13 cellular contexts compared by ENCODE assay signal in genomic region chr22:19868773-19869471, GRCh38. TPM values are rescaled to one million over a fixed set of nuclear protein-coding genes. Genes with fewer than 3 reads are reported as not detected.
A peak's percentile ranks its signal among the peaks of the same experiment; 100 is the strongest.
DNase-seq lines count a peak whose midpoint lies in the region; ATAC-seq, FAIRE-seq and TF ChIP-seq lines count a peak whose summit lies in the region.
"Had no signal": no experiment of that assay in that cellular context is flagged by ENCODE, and none has a peak within 500 bp of the region (broad histone marks: within the 10 kb centered on the region; RNA-seq: fewer than 3 reads in every experiment).

No MANE protein-coding gene starts in this region.

- TF ChIP-seq POLR2A in adrenal gland (IDR thresholded peaks at IDR 0.05): no peak

- H3K4me3 Mint-ChIP-seq in activated CD8-positive, alpha-beta T cell treated with anti-CD3 and anti-CD28 coated beads for 36 hours: no peak overlapping the region
- H3K4me3 Mint-ChIP-seq: effector memory CD8-positive, alpha-beta T cell had no signal

- H3K27me3 ChIP-seq in adrenal gland: no peaks in the 10 kb centered on the region
- H3K27me3 ChIP-seq: vagina had no signal

- 81 to 90% (median 88%) methylated on average over 13 to 23 of the region's 23 CpGs for WGBS in adrenal gland, 4 donors

- peaks cover 4% of the 10 kb centered on the region for H3K4me1 Mint-ChIP-seq in activated CD8-positive, alpha-beta T cell treated with anti-CD3 and anti-CD28 coated beads for 36 hours (ENCODE audit: low read depth)

- H3K9me3 ChIP-seq in adrenal gland (replicated peaks in 1 of 3) (no peaks in the 10 kb centered on the region), kidney (ENCODE audit: control insufficient read depth in 1 of 2, low read length in 2 of 2) (no peaks in the 10 kb centered on the region)
- H3K9me3 ChIP-seq: vagina had no signal

- peaks cover 1% of the 10 kb centered on the region for H3K36me3 Mint-ChIP-seq in activated CD8-positive, alpha-beta T cell treated with anti-CD3 and anti-CD28 coated beads for 36 hours (ENCODE audit: low read depth)

- H3K27ac Mint-ChIP-seq in activated CD8-positive, alpha-beta T cell treated with anti-CD3 and anti-CD28 coated beads for 36 hours: no peak overlapping the region

- CTCF ChIA-PET in activated CD8-positive, alpha-beta T cell treated with anti-CD3 and anti-CD28 coated beads for 36 hours (lab: Charles Lee): interaction anchor here (1.3 to 1.4 kb wide), 2 partner anchors 22 to 41 kb away, joined by 3 to 4 read pairs; no protein-coding TSS in a partner anchor
- CTCF ChIA-PET in HEK293T (lab: Yijun Ruan, JAX): interaction anchor here (1.5 kb wide), 1 partner anchor 13 kb away, joined by 4 read pairs; no protein-coding TSS in a partner anchor

- POLR2A ChIA-PET in activated CD8-positive, alpha-beta T cell treated with anti-CD3 and anti-CD28 coated beads for 36 hours (lab: Charles Lee): interaction anchor here (0.8 kb wide), 1 partner anchor 37 kb away, joined by 3 read pairs; no protein-coding TSS in a partner anchor
- POLR2A ChIA-PET in HEK293T (lab: Yijun Ruan, JAX): no interaction called here

- H3K27ac ChIP-seq in adrenal gland (no peak overlapping the region), kidney (ENCODE audit: low read depth in 2 of 2, low read length in 2 of 2) (no peak overlapping the region)
- H3K27ac ChIP-seq: vagina had no signal

- H3K36me3 ChIP-seq in adrenal gland (replicated peaks in 1 of 2): no peaks in the 10 kb centered on the region
- H3K36me3 ChIP-seq in kidney (ENCODE audit: control insufficient read depth in 1 of 2, insufficient read depth in 2 of 2, low read length in 2 of 2): no peaks in the 10 kb centered on the region
- H3K36me3 ChIP-seq: vagina had no signal

- intact Hi-C loops in adrenal gland (cut with DNase I) (no loop called here), kidney (cut with DNase I) (no loop called here)
- intact Hi-C loops in activated CD8-positive, alpha-beta T cell treated with anti-CD3 and anti-CD28 coated beads for 36 hours (cut with micrococcal nuclease): no loop called here

- H3K9me3 Mint-ChIP-seq in activated CD8-positive, alpha-beta T cell treated with anti-CD3 and anti-CD28 coated beads for 36 hours: no peaks in the 10 kb centered on the region
- H3K9me3 Mint-ChIP-seq: effector memory CD8-positive, alpha-beta T cell had no signal

- H3K4me3 ChIP-seq in adrenal gland: no peak overlapping the region
- H3K4me3 ChIP-seq in kidney (ENCODE audit: low read length in 2 of 2): no peak overlapping the region
- H3K4me3 ChIP-seq: vagina had no signal

- TF ChIP-seq CTCF in adrenal gland (IDR thresholded peaks at IDR 0.05): no peak
- TF ChIP-seq CTCF in kidney (IDR thresholded peaks at IDR 0.05; ENCODE audit: borderline replicate concordance, extremely low read depth, insufficient read depth): no peak
- no peak for TF ChIP-seq CTCF in activated CD8-positive, alpha-beta T cell treated with anti-CD3 and anti-CD28 coated beads for 36 hours (IDR thresholded peaks at IDR 0.05)

- no peaks in the 10 kb centered on the region for H3K4me1 ChIP-seq in adrenal gland (replicated peaks in 1 of 2)
- H3K4me1 ChIP-seq in kidney (ENCODE audit: control insufficient read depth in 1 of 2, insufficient read depth in 1 of 2, low read depth in 1 of 2, low read length in 2 of 2): no peaks in the 10 kb centered on the region

- no peak for ATAC-seq in stimulated activated naive CD8-positive, alpha-beta T cell treated with anti-CD3 and anti-CD28 coated beads, Interleukin-15, Interleukin-2, amounts not matched to agents 100 U/mL and 50 U/mL, for 24 hours
- ATAC-seq in GM19463 (IDR thresholded peaks at IDR 0.05; ENCODE audit: unreplicated experiment): no peak
- ATAC-seq in activated CD8-positive, alpha-beta T cell treated with anti-CD3 and anti-CD28 coated beads for 36 hours: no peak
- ATAC-seq: effector memory CD8-positive, alpha-beta T cell had no signal

- DNase-seq in activated CD4-positive, alpha-beta T cell treated with anti-CD3 and anti-CD28 coated beads for 48 hours: peak; percentile 0
- DNase-seq in activated CD4-positive, alpha-beta T cell treated with anti-CD3 and anti-CD28 coated beads for 4 hours: no peak
- peak in 6 of 7 donors; percentile 2 to 44 (median 12) for DNase-seq in adrenal gland
- peak; percentile 59 for DNase-seq in kidney
- DNase-seq in stimulated activated naive CD8-positive, alpha-beta T cell treated with anti-CD3 and anti-CD28 coated beads, Interleukin-15, Interleukin-2, amounts not matched to agents 100 U/mL and 50 U/mL, for 24 hours: peak; percentile 3
- DNase-seq in activated CD8-positive, alpha-beta T cell treated with anti-CD3 and anti-CD28 coated beads for 36 hours: no peak
- no peak for DNase-seq in HEK293T (ENCODE audit: extremely low spot score)
- DNase-seq: activated CD4-positive, CD25-positive, alpha-beta regulatory T cell treated with anti-CD3 and anti-CD28 coated beads, Interleukin-2, amount 50 U/mL, for 72 hours; DMS79; effector memory CD8-positive, alpha-beta T cell; NCI-H1694 had no signal

- no peaks in the 10 kb centered on the region for H3K27me3 Mint-ChIP-seq in activated CD8-positive, alpha-beta T cell treated with anti-CD3 and anti-CD28 coated beads for 36 hours
- H3K27me3 Mint-ChIP-seq: effector memory CD8-positive, alpha-beta T cell had no signal

- H3K9ac ChIP-seq in kidney (ENCODE audit: low read length in 2 of 2): no peak overlapping the region

- no peak for FAIRE-seq in kidney (lab: Jason Lieb, UNC)

TF ChIP-seq in HEK293T, 16 proteins besides CTCF, POLR2A, EP300 and RAD21:
- no peak for TF ChIP-seq CTBP1 (IDR thresholded peaks at IDR 0.05; ENCODE audit: borderline replicate concordance)
- TF ChIP-seq ARNT (IDR thresholded peaks at IDR 0.05): no peak
- TF ChIP-seq FOXM1 (IDR thresholded peaks at IDR 0.05; ENCODE audit: borderline replicate concordance): no peak
- no peak for TF ChIP-seq BHLHE40 (IDR thresholded peaks at IDR 0.05; ENCODE audit: borderline replicate concordance)
- TF ChIP-seq LEF1 (IDR thresholded peaks at IDR 0.05; ENCODE audit: borderline replicate concordance): no peak
- TF ChIP-seq L3MBTL2 (conservative IDR thresholded peaks at IDR 0.05): no peak
- TF ChIP-seq, protein P1, sequence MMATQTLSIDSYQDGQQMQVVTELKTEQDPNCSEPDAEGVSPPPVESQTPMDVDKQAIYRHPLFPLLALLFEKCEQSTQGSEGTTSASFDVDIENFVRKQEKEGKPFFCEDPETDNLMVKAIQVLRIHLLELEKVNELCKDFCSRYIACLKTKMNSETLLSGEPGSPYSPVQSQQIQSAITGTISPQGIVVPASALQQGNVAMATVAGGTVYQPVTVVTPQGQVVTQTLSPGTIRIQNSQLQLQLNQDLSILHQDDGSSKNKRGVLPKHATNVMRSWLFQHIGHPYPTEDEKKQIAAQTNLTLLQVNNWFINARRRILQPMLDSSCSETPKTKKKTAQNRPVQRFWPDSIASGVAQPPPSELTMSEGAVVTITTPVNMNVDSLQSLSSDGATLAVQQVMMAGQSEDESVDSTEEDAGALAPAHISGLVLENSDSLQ (IDR thresholded peaks at IDR 0.05): no peak
- TF ChIP-seq ELF4 (IDR thresholded peaks at IDR 0.05): no peak
- TF ChIP-seq FOXK2 (IDR thresholded peaks at IDR 0.05): no peak
- TF ChIP-seq NFRKB (IDR thresholded peaks at IDR 0.05): no peak
- no peak for TF ChIP-seq FOXA1 (IDR thresholded peaks at IDR 0.05)
- no peak for TF ChIP-seq SP1 (IDR thresholded peaks at IDR 0.05)
- TF ChIP-seq SUZ12 (IDR thresholded peaks at IDR 0.05): no peak
TF ChIP-seq in HEK293T: peak in this region for 0.

RNA-seq across cellular contexts. Expression of gene GNB1L, which starts 14.2 kb away (rescaled TPM):
- total RNA-seq in adrenal gland: 1 to 10 TPM in 7 of 8 donors, under 1 TPM in 1; 0.26 to 6.6 (median 3.7) TPM
- 1 to 10 TPM in 2 of 3 donors, not detected in 1; 4.3 to 6.2 TPM for polyA plus RNA-seq in adrenal gland
- total RNA-seq in kidney: 4.4 TPM
- 4.0 TPM for polyA plus RNA-seq in kidney (ENCODE audit: insufficient read depth, low read depth, low replicate concordance)
- total RNA-seq in activated CD8-positive, alpha-beta T cell treated with anti-CD3 and anti-CD28 coated beads for 36 hours: 10 to 100 TPM; 16.2 to 17.4 TPM

RNA-seq across cellular contexts. Expression of gene RTL10, which starts 14.2 kb away (rescaled TPM):
- 10 to 100 TPM in 6 of 8 donors, 1 to 10 TPM in 2; 5.5 to 17.3 (median 11.7) TPM for total RNA-seq in adrenal gland
- polyA plus RNA-seq in adrenal gland: 10 to 100 TPM in 1 of 3 donors, 1 to 10 TPM in 2; 5.8 to 14.1 (median 7.9) TPM
- total RNA-seq in kidney: 16.7 TPM
- polyA plus RNA-seq in kidney (ENCODE audit: insufficient read depth, low read depth, low replicate concordance): 8.8 TPM
- total RNA-seq in activated CD8-positive, alpha-beta T cell treated with anti-CD3 and anti-CD28 coated beads for 36 hours: 10 to 100 TPM; 14.7 to 17.4 TPM

Comparison
In these comparisons a context has a peak if more than half of its experiments do, and no peak if none do; other contexts are left out.
1. DNase-seq: peak in activated CD4-positive, alpha-beta T cell treated with anti-CD3 and anti-CD28 coated beads for 48 hours (single experiment), adrenal gland (6 of 7), kidney (single experiment) and stimulated activated naive CD8-positive, alpha-beta T cell treated with anti-CD3 and anti-CD28 coated beads, Interleukin-15, Interleukin-2, amounts not matched to agents 100 U/mL and 50 U/mL, for 24 hours (single experiment); none in activated CD4-positive, alpha-beta T cell treated with anti-CD3 and anti-CD28 coated beads for 4 hours (0 of 2), activated CD8-positive, alpha-beta T cell treated with anti-CD3 and anti-CD28 coated beads for 36 hours (single experiment) and HEK293T (single experiment).